15 cellular contexts compared by ENCODE assay signal in the genomic region with DNA sequence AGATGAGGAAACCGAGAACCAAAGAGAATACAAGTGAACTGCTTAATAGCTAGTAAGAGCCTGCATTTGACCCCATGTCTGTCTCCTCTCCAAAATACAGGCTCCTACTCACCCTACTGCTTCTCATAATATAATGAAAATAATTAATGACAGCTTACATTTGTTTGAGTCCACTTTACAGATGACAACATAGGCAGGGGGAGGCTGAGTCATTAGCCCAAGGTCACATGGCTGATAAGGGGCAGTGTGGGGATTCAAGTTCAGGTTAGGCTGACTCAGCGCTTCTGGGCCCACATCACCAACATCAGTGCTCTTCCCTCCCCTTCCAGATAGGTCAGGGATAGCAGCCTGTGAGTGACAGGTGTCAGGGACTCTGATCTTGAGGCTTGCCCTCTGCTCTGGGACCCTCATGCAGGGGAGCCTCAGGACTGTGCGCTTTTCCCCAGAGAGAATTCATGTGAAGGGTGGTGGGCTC. TPM values are rescaled to one million over a fixed set of nuclear protein-coding genes. Genes with fewer than 3 reads are reported as not detected.
DNase-seq lines count a peak whose midpoint lies in the region; TF ChIP-seq lines count a peak whose summit lies in the region.
"Had no signal": no experiment of that assay in that cellular context is flagged by ENCODE, and none has a peak within 500 bp of the region (broad histone marks: within the 10 kb centered on the region; RNA-seq: fewer than 3 reads in every experiment).

No MANE protein-coding gene starts in this region.

- H3K36me3 ChIP-seq in neuronal stem cell (replicated peaks in 1 of 2; ENCODE audit: control insufficient read depth in 2 of 2, insufficient read depth in 2 of 2, low read length in 2 of 2): peaks cover 0 to 15% of the 10 kb centered on the region in 2 donors

- no peak overlapping the region for H4K8ac ChIP-seq in neuronal stem cell (ENCODE audit: low read depth, low read length)

- H3K4me1 Mint-ChIP-seq in T-helper 2 cell treated with Interferon-gamma antibody and Interleukin-4, amounts not matched to agents 5 μg/mL and 100 μg/mL, for 36 hours (ENCODE audit: low read depth): peaks cover 68% of the 10 kb centered on the region

- no peaks in the 10 kb centered on the region for H3K9me3 ChIP-seq in neuronal stem cell (replicated peaks in 1 of 2; ENCODE audit: control insufficient read depth in 2 of 2, insufficient read depth in 1 of 2, low read depth in 1 of 2, low read length in 2 of 2)
- H3K9me3 ChIP-seq: testis had no signal

- no peak overlapping the region for H2AK5ac ChIP-seq in neuronal stem cell (ENCODE audit: low read depth, low read length)

- no peak overlapping the region for H2BK5ac ChIP-seq in neuronal stem cell (ENCODE audit: low read length)

- H3K27ac Mint-ChIP-seq in T-helper 2 cell treated with Interferon-gamma antibody and Interleukin-4, amounts not matched to agents 5 μg/mL and 100 μg/mL, for 36 hours: peak overlapping the region; percentile 98

- no peak overlapping the region for H3K4ac ChIP-seq in neuronal stem cell (ENCODE audit: low read length)

- no peak overlapping the region for H3K14ac ChIP-seq in neuronal stem cell (ENCODE audit: low read length)

- H3K18ac ChIP-seq in neuronal stem cell (ENCODE audit: low read length): peak overlapping the region; percentile 27

- H3K4me1 ChIP-seq in neuronal stem cell (ENCODE audit: control insufficient read depth in 2 of 2, insufficient read depth in 1 of 2, low read depth in 1 of 2, low read length in 2 of 2): peaks cover 2 to 10% of the 10 kb centered on the region in 2 donors
- H3K4me1 ChIP-seq: testis had no signal

- no peak overlapping the region for H2AFZ ChIP-seq in neuronal stem cell (ENCODE audit: low read length)

- no peak overlapping the region for H3K4me2 ChIP-seq in neuronal stem cell (ENCODE audit: insufficient read depth, low read length, poor library complexity, severe bottlenecking)

- no CpG with 5 or more reads among the region's 3 CpGs for WGBS in neuronal stem cell (ENCODE audit: extremely low coverage in 2 of 2, insufficient read length in 2 of 2, insufficient replicate concordance in 1 of 2), 2 donors

- no peaks in the 10 kb centered on the region for H3K27me3 Mint-ChIP-seq in T-helper 2 cell treated with Interferon-gamma antibody and Interleukin-4, amounts not matched to agents 5 μg/mL and 100 μg/mL, for 36 hours (ENCODE audit: low read depth)

- H3K27ac ChIP-seq in neuronal stem cell (replicated peaks; ENCODE audit: low read length): no peak overlapping the region
- H3K27ac ChIP-seq: testis had no signal

- H4K91ac ChIP-seq in neuronal stem cell (ENCODE audit: low read depth, low read length, poor library complexity): no peak overlapping the region

- no peak overlapping the region for H2BK12ac ChIP-seq in neuronal stem cell (ENCODE audit: low read length)

- no peaks in the 10 kb centered on the region for H3K79me1 ChIP-seq in neuronal stem cell (ENCODE audit: low read depth, low read length)

- no peak for DNase-seq in T-helper 2 cell treated with Interferon-gamma antibody and Interleukin-4, amounts not matched to agents 5 μg/mL and 100 μg/mL, for 36 hours (ENCODE audit: low spot score)
- DNase-seq in T-helper 2 cell (no peak), M059J (ENCODE audit: low read depth) (peak; percentile 55), cardiac fibroblast (ENCODE audit: low read depth in 2 of 2) (peak; percentile 37 to 59), neuronal stem cell (ENCODE audit: low spot score) (no peak), SW 1271 (lab: John Stamatoyannopoulos, UW) (no peak), mucosa of gallbladder (ENCODE audit: low spot score) (no peak), RPMI8226 (no peak)
- DNase-seq: amygdala; dermis blood vessel endothelial cell; mammary epithelial cell; NCI-H1417 treated with DMSO at 0.1 percent for 48 hours; NCI-H446 treated with DMSO at 0.1 percent for 48 hours; stimulated activated CD4-positive, alpha-beta T cell treated with anti-CD3 and anti-CD28 coated beads, Interleukin-12 subunit alpha, Interleukin-12 subunit beta, amount 100 ng/mL, for 4 hours; testis had no signal

- no peak overlapping the region for H2BK120ac ChIP-seq in neuronal stem cell (ENCODE audit: low read depth, low read length)

- H3K27me3 ChIP-seq in neuronal stem cell (ENCODE audit: control insufficient read depth in 3 of 3, insufficient read depth in 3 of 3, low read depth in 1 of 3, low read length in 3 of 3): no peaks in the 10 kb centered on the region
- H3K27me3 ChIP-seq: testis had no signal

- H3K9me3 Mint-ChIP-seq in T-helper 2 cell treated with Interferon-gamma antibody and Interleukin-4, amounts not matched to agents 5 μg/mL and 100 μg/mL, for 36 hours: no peaks in the 10 kb centered on the region

- no peak overlapping the region for H3K9ac ChIP-seq in neuronal stem cell (ENCODE audit: low read depth, low read length, poor library complexity)

- peaks cover 11% of the 10 kb centered on the region for H3K36me3 Mint-ChIP-seq in T-helper 2 cell treated with Interferon-gamma antibody and Interleukin-4, amounts not matched to agents 5 μg/mL and 100 μg/mL, for 36 hours (ENCODE audit: low read depth)

- H3K4me3 Mint-ChIP-seq in T-helper 2 cell treated with Interferon-gamma antibody and Interleukin-4, amounts not matched to agents 5 μg/mL and 100 μg/mL, for 36 hours: no peak overlapping the region

- no peak for TF ChIP-seq CTCF in cardiac fibroblast (IDR thresholded peaks at IDR 0.05; ENCODE audit: low read depth, low read length)

- H2BK15ac ChIP-seq in neuronal stem cell (ENCODE audit: low read length): no peak overlapping the region

- no peak overlapping the region for H3K23ac ChIP-seq in neuronal stem cell (ENCODE audit: low read depth, low read length, poor library complexity)

- no peak overlapping the region for H3K4me3 ChIP-seq in cardiac fibroblast (replicated peaks in 1 of 2; ENCODE audit: low read depth in 2 of 2, low read length in 2 of 2)
- H3K4me3 ChIP-seq in neuronal stem cell (ENCODE audit: low read length in 2 of 2): no peak overlapping the region
- H3K4me3 ChIP-seq: testis had no signal

RNA-seq across cellular contexts. Expression of gene AZIN2, which starts 16.2 kb away (rescaled TPM):
- 0.20 and 2.8 TPM in 2 replicates for total RNA-seq in M059J (2014; rRNA removed; shearing (Covaris generic))
- polyA plus RNA-seq in neuronal stem cell (2013, experiment 1 of 2): 5.9 TPM
- polyA plus RNA-seq in neuronal stem cell (2013, experiment 2 of 2): 6.1 TPM
- 6.2 TPM for total RNA-seq in mucosa of gallbladder

Comparison
In these comparisons a context has a peak if more than half of its experiments do, and no peak if none do; other contexts are left out.
1. DNase-seq: peak in M059J (single experiment) and cardiac fibroblast (2 of 2); none in T-helper 2 cell treated with Interferon-gamma antibody and Interleukin-4, amounts not matched to agents 5 μg/mL and 100 μg/mL, for 36 hours (single experiment), T-helper 2 cell (0 of 5), neuronal stem cell (single experiment), SW 1271 (0 of 2), mucosa of gallbladder (single experiment) and RPMI8226 (single experiment).